In the genomic region with DNA sequence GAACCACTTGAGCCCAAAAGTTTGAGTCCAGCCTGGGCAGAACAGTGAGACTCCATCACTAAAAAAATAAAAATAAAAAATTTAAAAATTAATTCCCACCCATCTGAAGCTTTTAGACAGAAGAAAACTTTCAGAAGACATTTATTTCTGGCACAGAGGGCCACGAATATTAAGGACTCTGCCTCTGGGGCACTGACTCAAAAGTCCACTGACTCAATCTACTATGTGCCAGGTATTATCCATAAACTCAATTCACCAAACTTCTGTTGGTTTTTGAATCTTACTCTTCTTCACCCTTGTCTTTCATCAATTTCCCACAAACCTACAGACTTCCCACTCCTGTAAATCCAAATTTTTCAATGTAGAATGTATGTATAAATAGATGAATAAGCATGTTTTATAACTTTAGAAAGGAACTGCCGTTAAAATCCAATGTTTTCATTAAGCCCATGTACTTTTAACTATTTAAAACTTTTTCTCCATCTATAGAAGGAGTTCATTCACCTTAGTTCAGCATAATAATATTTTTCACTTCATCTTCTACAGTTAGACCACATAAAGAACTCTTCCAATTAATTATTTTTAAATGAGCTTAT, we compare ENCODE assay signal across 2 cellular contexts.
TF ChIP-seq lines count a peak whose summit lies in the region.

No MANE protein-coding gene starts in this region.

TF ChIP-seq in liver, 16 proteins besides CTCF, POLR2A, EP300 and RAD21:
- TF ChIP-seq YY1 (IDR thresholded peaks at IDR 0.05), result no peak
- TF ChIP-seq SP1 (IDR thresholded peaks at IDR 0.05), result no peak
- TF ChIP-seq HNF4G (IDR thresholded peaks at IDR 0.05), result no peak
- peak; percentile 29 to 53 for TF ChIP-seq HNF4A (conservative IDR thresholded peaks at IDR 0.05)

TF ChIP-seq in HepG2, 621 proteins besides CTCF, POLR2A, EP300 and RAD21:
- no peak for TF ChIP-seq ZNF670 (CRISPR knock-in tag; IDR thresholded peaks at IDR 0.05; ENCODE audit: borderline replicate concordance)
- no peak for TF ChIP-seq MIER2 (CRISPR knock-in tag; IDR thresholded peaks at IDR 0.05)
- TF ChIP-seq ZNF121 (CRISPR knock-in tag; IDR thresholded peaks at IDR 0.05), result no peak
- TF ChIP-seq ZNF224 (CRISPR knock-in tag; IDR thresholded peaks at IDR 0.05), result no peak
- no peak for TF ChIP-seq ZNF253 (CRISPR knock-in tag; IDR thresholded peaks at IDR 0.05; ENCODE audit: borderline replicate concordance)
- TF ChIP-seq RARG (CRISPR knock-in tag; IDR thresholded peaks at IDR 0.05; ENCODE audit: low read depth), result no peak
- TF ChIP-seq, protein P1, sequence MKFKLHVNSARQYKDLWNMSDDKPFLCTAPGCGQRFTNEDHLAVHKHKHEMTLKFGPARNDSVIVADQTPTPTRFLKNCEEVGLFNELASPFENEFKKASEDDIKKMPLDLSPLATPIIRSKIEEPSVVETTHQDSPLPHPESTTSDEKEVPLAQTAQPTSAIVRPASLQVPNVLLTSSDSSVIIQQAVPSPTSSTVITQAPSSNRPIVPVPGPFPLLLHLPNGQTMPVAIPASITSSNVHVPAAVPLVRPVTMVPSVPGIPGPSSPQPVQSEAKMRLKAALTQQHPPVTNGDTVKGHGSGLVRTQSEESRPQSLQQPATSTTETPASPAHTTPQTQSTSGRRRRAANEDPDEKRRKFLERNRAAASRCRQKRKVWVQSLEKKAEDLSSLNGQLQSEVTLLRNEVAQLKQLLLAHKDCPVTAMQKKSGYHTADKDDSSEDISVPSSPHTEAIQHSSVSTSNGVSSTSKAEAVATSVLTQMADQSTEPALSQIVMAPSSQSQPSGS (CRISPR knock-in tag; IDR thresholded peaks at IDR 0.05), result no peak
- TF ChIP-seq XBP1 (CRISPR knock-in tag; IDR thresholded peaks at IDR 0.05), result no peak
- no peak for TF ChIP-seq RFX3 (CRISPR knock-in tag; IDR thresholded peaks at IDR 0.05)
- no peak for TF ChIP-seq SMAD1 (CRISPR knock-in tag; IDR thresholded peaks at IDR 0.05; ENCODE audit: borderline replicate concordance, low read depth)
- no peak for TF ChIP-seq NFIB (CRISPR knock-in tag; IDR thresholded peaks at IDR 0.05; ENCODE audit: borderline replicate concordance)
- TF ChIP-seq GFI1 (CRISPR knock-in tag; IDR thresholded peaks at IDR 0.05; ENCODE audit: borderline replicate concordance), result no peak
- TF ChIP-seq RXRA (CRISPR knock-in tag; IDR thresholded peaks at IDR 0.05), result no peak
- no peak for TF ChIP-seq ZNF737 (CRISPR knock-in tag; IDR thresholded peaks at IDR 0.05; ENCODE audit: borderline replicate concordance)
- no peak for TF ChIP-seq CEBPG (CRISPR knock-in tag; IDR thresholded peaks at IDR 0.05)
- TF ChIP-seq, protein P2, sequence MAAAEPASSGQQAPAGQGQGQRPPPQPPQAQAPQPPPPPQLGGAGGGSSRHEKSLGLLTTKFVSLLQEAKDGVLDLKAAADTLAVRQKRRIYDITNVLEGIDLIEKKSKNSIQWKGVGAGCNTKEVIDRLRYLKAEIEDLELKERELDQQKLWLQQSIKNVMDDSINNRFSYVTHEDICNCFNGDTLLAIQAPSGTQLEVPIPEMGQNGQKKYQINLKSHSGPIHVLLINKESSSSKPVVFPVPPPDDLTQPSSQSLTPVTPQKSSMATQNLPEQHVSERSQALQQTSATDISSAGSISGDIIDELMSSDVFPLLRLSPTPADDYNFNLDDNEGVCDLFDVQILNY (CRISPR knock-in tag; conservative IDR thresholded peaks at IDR 0.05), result no peak
- no peak for TF ChIP-seq ZNF512 (CRISPR knock-in tag; IDR thresholded peaks at IDR 0.05)
